Comparison of ENCODE assay signal across 22 cellular contexts in the genomic region with DNA sequence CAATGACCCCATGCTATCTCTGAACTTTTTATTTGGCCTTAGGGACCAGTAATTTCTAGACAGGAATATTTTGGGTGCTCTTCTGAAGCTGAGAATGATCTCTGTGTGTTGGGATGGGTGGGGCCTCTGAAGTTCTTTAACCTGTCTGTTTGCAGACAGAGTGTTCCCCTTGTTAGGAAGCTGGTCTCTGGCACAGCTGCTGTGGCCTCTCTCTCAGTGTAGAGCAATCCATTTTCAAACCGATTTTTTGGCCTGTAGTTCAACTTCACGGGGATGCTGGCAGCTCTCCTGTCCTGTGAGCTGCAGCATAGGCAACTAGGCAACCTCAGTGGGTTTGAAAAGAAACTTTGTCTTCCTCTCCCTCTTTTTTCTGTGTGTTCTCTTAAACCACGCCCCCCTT.
"Had no signal": no experiment of that assay in that cellular context is flagged by ENCODE, and none has a peak within 500 bp of the region (broad histone marks: within the 10 kb centered on the region; RNA-seq: fewer than 3 reads in every experiment).

No MANE protein-coding gene starts in this region.

- H3K27me3 ChIP-seq: gastrocnemius medialis, testis, tibial nerve, upper lobe of right lung, vagina had no signal

- H3K36me3 ChIP-seq: gastrocnemius medialis, left ventricle myocardium inferior, sigmoid colon, tibial nerve, upper lobe of right lung, vagina had no signal

- H3K4me3 ChIP-seq: dorsolateral prefrontal cortex, gastrocnemius medialis, left ventricle myocardium inferior, lung, sigmoid colon, skin epidermis, testis, tibial nerve, upper lobe of right lung, vagina had no signal

- ATAC-seq: esophagus mucosa; gastrocnemius medialis; naive thymus-derived CD4-positive, alpha-beta T cell; stimulated activated naive B cell treated with anti-CD40 and anti-IgM and Interleukin-4, amounts not matched to agents 10 μg/mL and 1 μg/mL and 100 μg/mL, for 72 hours; stimulated activated naive CD8-positive, alpha-beta T cell treated with anti-CD3 and anti-CD28 coated beads, Interleukin-15, amount 100 ng/mL, for 72 hours; upper lobe of right lung had no signal

- H3K4me1 ChIP-seq: left ventricle myocardium inferior, sigmoid colon, tibial nerve, upper lobe of right lung, vagina had no signal

- H3K27ac ChIP-seq: dorsolateral prefrontal cortex, gastrocnemius medialis, left ventricle myocardium inferior, sigmoid colon, skin epidermis, testis, tibial nerve, upper lobe of right lung, vagina had no signal

- DNase-seq: cortex of kidney; dorsolateral prefrontal cortex; effector memory CD4-positive, alpha-beta T cell; gastrocnemius medialis; glutamatergic neuron; immature natural killer cell; left ventricle myocardium inferior; mesendoderm; naive thymus-derived CD4-positive, alpha-beta T cell; posterior cingulate gyrus; sigmoid colon; stimulated activated CD4-positive, alpha-beta T cell treated with anti-CD3 and anti-CD28 coated beads, Interleukin-2, amount 100 ng/mL, for 24 hours; stimulated activated CD4-positive, alpha-beta T cell treated with anti-CD3 and anti-CD28 coated beads, Interleukin-4, amount 100 ng/mL, for 4 hours; stimulated activated naive B cell treated with anti-CD40 and anti-IgM and Interleukin-4, amounts not matched to agents 10 μg/mL and 1 μg/mL and 100 μg/mL, for 72 hours; stimulated activated naive CD8-positive, alpha-beta T cell treated with anti-CD3 and anti-CD28 coated beads, Interleukin-15, amount 100 ng/mL, for 72 hours; testis; upper lobe of right lung had no signal

- H3K9me3 ChIP-seq: gastrocnemius medialis, testis, upper lobe of right lung had no signal
